Comparison of ENCODE assay signal across 27 cellular contexts in genomic region chr2:146591907-146592306, GRCh38.
"Had no signal": no experiment of that assay in that cellular context is flagged by ENCODE, and none has a peak within 500 bp of the region (broad histone marks: within the 10 kb centered on the region; RNA-seq: fewer than 3 reads in every experiment).

No MANE protein-coding gene starts in this region.

- DNase-seq: activated CD4-positive, alpha-beta T cell treated with anti-CD3 and anti-CD28 coated beads for 1 hour; activated CD4-positive, alpha-beta T cell treated with anti-CD3 and anti-CD28 coated beads for 4 hours; activated CD4-positive, alpha-beta T cell treated with anti-CD3 and anti-CD28 coated beads, Interleukin-2, amount 10 ng/mL, durations not matched to agents 7 days and 5 days; activated CD4-positive, alpha-beta T cell treated with anti-CD3 and anti-CD28 coated beads, Interleukin-2, amount 50 U/mL, for 4 hours; activated CD8-positive, alpha-beta memory T cell treated with anti-CD3 and anti-CD28 coated beads for 24 hours; activated CD8-positive, alpha-beta T cell treated with anti-CD3 and anti-CD28 coated beads for 36 hours; activated effector memory CD4-positive, alpha-beta T cell treated with Interleukin-2 at 50 U/mL for 16 hours; activated gamma-delta T cell treated with Interleukin-2 at 50 U/mL for 16 hours; activated naive CD4-positive, alpha-beta T cell treated with anti-CD3 and anti-CD28 coated beads, Interleukin-2, amount 50 U/mL, for 16 hours; activated naive CD4-positive, alpha-beta T cell treated with Interleukin-2 at 50 U/mL for 16 hours; activated T-cell treated with anti-CD3 and anti-CD28 coated beads, Interleukin-2, amount 50 U/mL, for 4 hours; amniotic stem cell; anterior cingulate cortex; brain microvascular endothelial cell; dorsolateral prefrontal cortex; effector memory CD4-positive, alpha-beta T cell; endodermal cell; foreskin keratinocyte; gastrocnemius medialis; glutamatergic neuron; heart left ventricle; T-helper 2 cell had no signal

- H3K9me3 ChIP-seq: gastrocnemius medialis, heart left ventricle had no signal

- ATAC-seq: activated CD8-positive, alpha-beta T cell treated with anti-CD3 and anti-CD28 coated beads for 36 hours; activated T-cell treated with anti-CD3 and anti-CD28 coated beads, Interleukin-2, amount 50 U/mL, for 4 hours; activated T-helper 17 cell treated with anti-CD3 and anti-CD28 coated beads, Interleukin-2, amount 50 U/mL, for 72 hours; esophagus mucosa; foreskin keratinocyte; gastrocnemius medialis; heart left ventricle; WTC11 had no signal

- H3K27ac ChIP-seq: brain microvascular endothelial cell, coronary artery, dorsolateral prefrontal cortex, foreskin keratinocyte, gastrocnemius medialis, heart left ventricle, VCaP had no signal

- H3K4me3 ChIP-seq: coronary artery, dorsolateral prefrontal cortex, gastrocnemius medialis, heart left ventricle had no signal

- H3K27me3 ChIP-seq: brain microvascular endothelial cell, dorsolateral prefrontal cortex, foreskin keratinocyte, gastrocnemius medialis, heart left ventricle had no signal

- H3K36me3 ChIP-seq: brain microvascular endothelial cell, gastrocnemius medialis, heart left ventricle had no signal

- H3K4me1 ChIP-seq: foreskin keratinocyte, gastrocnemius medialis, heart left ventricle had no signal
